In genomic region chr1:155052412-155053400, GRCh38 we compare ENCODE assay signal across 1 cellular context.
TF ChIP-seq lines count a peak whose summit lies in the region.

No MANE protein-coding gene starts in this region.

TF ChIP-seq in endothelial cell of umbilical vein, 7 proteins besides CTCF, POLR2A, EP300 and RAD21:
- no peak for TF ChIP-seq GATA2 (IDR thresholded peaks at IDR 0.05; ENCODE audit: insufficient read depth, insufficient read length, low read depth, low read length)
- peak; percentile 15 for TF ChIP-seq POLR2AphosphoS5 (IDR thresholded peaks at IDR 0.05; ENCODE audit: insufficient read depth, low read depth, low read length)
